Comparison of ENCODE assay signal across 35 cellular contexts in the genomic region with DNA sequence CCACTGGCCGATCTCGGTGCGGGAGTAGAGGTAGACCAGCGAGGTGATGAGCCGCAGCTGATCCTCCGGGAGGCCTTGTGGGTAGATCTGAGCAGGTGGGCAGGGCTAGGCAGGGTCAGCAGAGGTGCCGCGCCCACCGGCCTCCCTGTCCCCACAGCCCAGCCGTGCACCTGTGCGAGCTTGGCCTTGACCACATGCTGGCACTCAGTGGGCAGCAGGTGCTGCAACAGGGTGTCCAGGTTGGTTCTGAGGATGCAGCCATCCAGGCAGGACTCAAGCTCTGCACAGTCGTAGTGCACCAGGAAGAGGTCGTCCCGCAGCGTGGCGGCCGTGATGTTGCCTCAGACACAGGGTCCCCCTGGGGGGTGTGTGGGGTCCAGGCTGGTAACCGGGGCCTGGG. TPM values are rescaled to one million over a fixed set of nuclear protein-coding genes. Genes with fewer than 3 reads are reported as not detected.
"Had no signal": no experiment of that assay in that cellular context is flagged by ENCODE, and none has a peak within 500 bp of the region (broad histone marks: within the 10 kb centered on the region; RNA-seq: fewer than 3 reads in every experiment).

No MANE protein-coding gene starts in this region.

- H3K36me3 ChIP-seq: adrenal gland, esophagus squamous epithelium, gastroesophageal sphincter, heart right ventricle had no signal

- H3K27ac ChIP-seq: adrenal gland, body of pancreas, epithelial cell of prostate, esophagus squamous epithelium, gastroesophageal sphincter, heart right ventricle, hepatocyte, VCaP had no signal

- H3K4me3 ChIP-seq: adrenal gland, body of pancreas, esophagus squamous epithelium, gastroesophageal sphincter, heart right ventricle, hepatocyte had no signal

- H3K27me3 ChIP-seq: adrenal gland, body of pancreas, hepatocyte had no signal

- H3K9me3 ChIP-seq: adrenal gland, body of pancreas, esophagus squamous epithelium, gastroesophageal sphincter, heart right ventricle had no signal

- H3K4me2 ChIP-seq: hepatocyte had no signal

- DNase-seq: activated CD4-positive, alpha-beta memory T cell treated with anti-CD3 and anti-CD28 coated beads, Interleukin-2, amount 10 ng/mL, durations not matched to agents 7 days and 5 days; activated CD4-positive, alpha-beta T cell treated with anti-CD3 and anti-CD28 coated beads for 1 hour; activated CD4-positive, alpha-beta T cell treated with anti-CD3 and anti-CD28 coated beads for 4 hours; activated CD4-positive, alpha-beta T cell treated with anti-CD3 and anti-CD28 coated beads, Interleukin-2, amount 10 ng/mL, durations not matched to agents 7 days and 5 days; activated CD4-positive, alpha-beta T cell treated with anti-CD3 and anti-CD28 coated beads, Interleukin-2, amount 50 U/mL, for 4 hours; activated CD8-positive, alpha-beta memory T cell treated with anti-CD3 and anti-CD28 coated beads for 24 hours; activated effector memory CD4-positive, alpha-beta T cell treated with anti-CD3 and anti-CD28 coated beads, Interleukin-2, amount 50 U/mL, for 16 hours; activated naive CD4-positive, alpha-beta T cell treated with anti-CD3 and anti-CD28 coated beads for 36 hours; activated naive CD8-positive, alpha-beta T cell treated with anti-CD3 and anti-CD28 coated beads for 36 hours; activated naive CD8-positive, alpha-beta T cell treated with anti-CD3 and anti-CD28 coated beads, Interleukin-2, amount 50 U/mL, for 24 hours; activated T-cell treated with anti-CD3 and anti-CD28 coated beads, Interleukin-2, amount 50 U/mL, for 4 hours; adrenal gland; amygdala; aorta; body of pancreas; caudate nucleus; effector CD8-positive, alpha-beta T cell; esophagus squamous epithelium; foreskin melanocyte; heart right ventricle; T-helper 9 cell had no signal

- ATAC-seq: activated naive CD8-positive, alpha-beta T cell treated with anti-CD3 and anti-CD28 coated beads, Interleukin-2, amount 50 U/mL, for 24 hours; activated T-cell treated with anti-CD3 and anti-CD28 coated beads, Interleukin-2, amount 50 U/mL, for 4 hours; body of pancreas; gastroesophageal sphincter; WTC11 had no signal

- H3K4me1 ChIP-seq: adrenal gland, body of pancreas, gastroesophageal sphincter, heart right ventricle had no signal

- H2AFZ ChIP-seq: hepatocyte had no signal

RNA-seq across cellular contexts. Expression of gene MSLN, which starts 12.4 kb away (rescaled TPM):
- total RNA-seq: activated CD4-positive, alpha-beta memory T cell treated with anti-CD3 and anti-CD28 coated beads, Interleukin-2, amount 10 ng/mL, durations not matched to agents 7 days and 5 days; activated CD4-positive, alpha-beta T cell treated with anti-CD3 and anti-CD28 coated beads, Interleukin-2, amount 10 ng/mL, durations not matched to agents 7 days and 5 days; activated naive CD4-positive, alpha-beta T cell treated with anti-CD3 and anti-CD28 coated beads for 36 hours; activated naive CD8-positive, alpha-beta T cell treated with anti-CD3 and anti-CD28 coated beads for 36 hours; activated T-helper 2 cell treated with anti-CD3 and anti-CD28 coated beads, Interferon-gamma antibody, Interleukin-2, Interleukin-4, amounts not matched to agents 10 μg/mL and 5 μg/mL and 100 μg/mL, durations not matched to agents 14 hours and 24 hours and 36 hours; chondrocyte; endothelial cell of umbilical vein; fibroblast of lung had no signal
- polyA plus RNA-seq: endothelial cell of umbilical vein, fibroblast of lung had no signal

RNA-seq across cellular contexts. Expression of gene GNG13, which starts 27.6 kb away (rescaled TPM):
- total RNA-seq: activated CD4-positive, alpha-beta memory T cell treated with anti-CD3 and anti-CD28 coated beads, Interleukin-2, amount 10 ng/mL, durations not matched to agents 7 days and 5 days; activated CD4-positive, alpha-beta T cell treated with anti-CD3 and anti-CD28 coated beads, Interleukin-2, amount 10 ng/mL, durations not matched to agents 7 days and 5 days; activated naive CD4-positive, alpha-beta T cell treated with anti-CD3 and anti-CD28 coated beads for 36 hours; activated naive CD8-positive, alpha-beta T cell treated with anti-CD3 and anti-CD28 coated beads for 36 hours; activated T-cell treated with anti-CD3 and anti-CD28 coated beads, Interleukin-2, amount 50 U/mL, for 4 hours; activated T-helper 2 cell treated with anti-CD3 and anti-CD28 coated beads, Interferon-gamma antibody, Interleukin-2, Interleukin-4, amounts not matched to agents 10 μg/mL and 5 μg/mL and 100 μg/mL, durations not matched to agents 14 hours and 24 hours and 36 hours; adrenal gland; aorta; body of pancreas; chondrocyte; dermis microvascular lymphatic vessel endothelial cell; endothelial cell of umbilical vein; esophagus squamous epithelium; fibroblast of lung; fibroblast of villous mesenchyme; gastroesophageal sphincter; glomerular endothelial cell; heart right ventricle; hepatocyte; T-helper 2 cell treated with Interferon-gamma antibody and Interleukin-4, amounts not matched to agents 100 ng/mL and 5 ng/mL, for 36 hours; WTC11 had no signal
- polyA plus RNA-seq: adrenal gland, aorta, endothelial cell of umbilical vein, esophagus, fibroblast of lung, heart right ventricle, hepatocyte had no signal
